8 cellular contexts compared by ENCODE assay signal in genomic region chr6:87589693-87590416, GRCh38. TPM values are rescaled to one million over a fixed set of nuclear protein-coding genes. Genes with fewer than 3 reads are reported as not detected.
A peak's percentile ranks its signal among the peaks of the same experiment; 100 is the strongest.
DNase-seq lines count a peak whose midpoint lies in the region; ATAC-seq and TF ChIP-seq lines count a peak whose summit lies in the region.

ORC3 (plus strand) TSS chr6:87590135; CDS start chr6:87590169, 34 bp downstream.
RARS2 (minus strand) TSS chr6:87589987; CDS start chr6:87589957, 30 bp downstream.

- under 1% methylated on average over 49 of the region's 49 CpGs for WGBS in thymus

- H3K9me3 Mint-ChIP-seq in activated naive CD8-positive, alpha-beta T cell (ENCODE audit: low read depth): no peaks in the 10 kb centered on the region
- H3K9me3 Mint-ChIP-seq in osteocyte (ENCODE audit: unreplicated experiment): no peaks in the 10 kb centered on the region

- peaks cover 62% of the 10 kb centered on the region for H3K4me1 Mint-ChIP-seq in activated naive CD8-positive, alpha-beta T cell (ENCODE audit: low read depth)
- peaks cover 45% of the 10 kb centered on the region for H3K4me1 Mint-ChIP-seq in osteocyte (ENCODE audit: unreplicated experiment)

- DNase-seq in GM10248 (ENCODE audit: extremely low spot score) (peak; percentile 98), NCI-H1105 (lab: John Stamatoyannopoulos, UW) (peak; percentile 96), SKM-1 treated with dmso at 0.1 percent for 144 hours (lab: John Stamatoyannopoulos, UW; ENCODE audit: unreplicated experiment) (peak; percentile 89), glomerular visceral epithelial cell (ENCODE audit: extremely low spot score) (peak; percentile 95), osteocyte (ENCODE audit: extremely low spot score, unreplicated experiment) (peak; percentile 97)

- H3K36me3 Mint-ChIP-seq in activated naive CD8-positive, alpha-beta T cell: peaks cover 13% of the 10 kb centered on the region
- peaks cover 5% of the 10 kb centered on the region for H3K36me3 Mint-ChIP-seq in osteocyte (ENCODE audit: unreplicated experiment)

- peaks cover 17% of the 10 kb centered on the region for H3K4me1 ChIP-seq in thymus (ENCODE audit: control insufficient read depth, insufficient read depth, low read length)

- H3K27ac Mint-ChIP-seq in activated naive CD8-positive, alpha-beta T cell: peak within 1 kb of the TSS; percentile 92
- peak within 1 kb of the TSS; percentile 93 for H3K27ac Mint-ChIP-seq in osteocyte (ENCODE audit: unreplicated experiment)

- H3K4me3 Mint-ChIP-seq in activated naive CD8-positive, alpha-beta T cell: peak within 1 kb of the TSS; percentile 96
- H3K4me3 Mint-ChIP-seq in osteocyte (ENCODE audit: unreplicated experiment): peak within 1 kb of the TSS; percentile 84

- H3K27ac ChIP-seq in thymus (ENCODE audit: low read depth): peak within 1 kb of the TSS; percentile 77

- peak; percentile 100 for ATAC-seq in HG02623 (IDR thresholded peaks at IDR 0.05; ENCODE audit: unreplicated experiment)

- no peaks in the 10 kb centered on the region for H3K27me3 ChIP-seq in thymus (ENCODE audit: control insufficient read depth, insufficient read depth)

- H3K4me3 ChIP-seq in thymus (ENCODE audit: low read length): peak within 1 kb of the TSS; percentile 75

- H3K9me3 ChIP-seq in thymus (ENCODE audit: control insufficient read depth): no peaks in the 10 kb centered on the region

- POLR2A ChIA-PET in GM10248 (lab: Yijun Ruan, JAX): interaction anchor here (0.6 kb wide), 2 partner anchors 14 to 109 kb away, joined by 3 read pairs; no protein-coding TSS in a partner anchor

- CTCF ChIA-PET in GM10248 (lab: Yijun Ruan, JAX): no interaction called here

- H3K36me3 ChIP-seq in thymus (ENCODE audit: control insufficient read depth, insufficient read depth): no peaks in the 10 kb centered on the region

- TF ChIP-seq CTCF in GM10248 (IDR thresholded peaks at IDR 0.05; ENCODE audit: control extremely low read depth, extremely low read depth, low read depth, missing control alignments) (no peak), osteocyte (IDR thresholded peaks at IDR 0.05) (no peak)

- no peaks in the 10 kb centered on the region for H3K27me3 Mint-ChIP-seq in activated naive CD8-positive, alpha-beta T cell
- H3K27me3 Mint-ChIP-seq in osteocyte (ENCODE audit: unreplicated experiment): no peaks in the 10 kb centered on the region

RNA-seq across cellular contexts. Expression of gene ORC3, which starts in this region (rescaled TPM):
- total RNA-seq in osteocyte: 21.4 and 22.0 TPM in 2 replicates
- polyA plus RNA-seq in thymus: 23.4 TPM

RNA-seq across cellular contexts. Expression of gene RARS2, which starts in this region (rescaled TPM):
- total RNA-seq in osteocyte: 40.1 and 42.0 TPM in 2 replicates
- polyA plus RNA-seq in thymus: 25.3 TPM

Comparison
In these comparisons a context has a peak if more than half of its experiments do, and no peak if none do; other contexts are left out.
1. Peak in every context shown above with its lines: DNase-seq, ATAC-seq, H3K4me3 ChIP-seq and H3K27ac ChIP-seq.